18 cellular contexts compared by ENCODE assay signal in the genomic region with DNA sequence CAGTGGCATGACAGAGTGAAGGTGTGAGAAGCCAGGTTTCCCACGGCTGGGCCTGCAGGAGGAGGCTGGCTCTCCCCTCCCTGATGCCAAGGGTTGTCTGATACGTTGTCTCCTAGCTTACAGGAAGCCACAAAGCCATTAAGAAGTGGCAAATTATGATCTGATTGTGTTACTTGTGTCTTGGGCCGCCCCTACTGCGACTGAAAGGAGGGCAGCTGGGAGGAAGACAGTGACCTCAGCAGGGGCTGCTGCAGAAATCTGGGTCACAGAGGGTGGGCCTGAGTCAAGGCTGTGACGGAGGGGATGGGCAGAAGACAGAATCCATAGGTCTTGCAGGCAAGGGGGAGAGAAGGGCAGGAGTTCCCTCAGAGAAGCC.
DNase-seq lines count a peak whose midpoint lies in the region; ATAC-seq, FAIRE-seq and TF ChIP-seq lines count a peak whose summit lies in the region.
"Had no signal": no experiment of that assay in that cellular context is flagged by ENCODE, and none has a peak within 500 bp of the region (broad histone marks: within the 10 kb centered on the region; RNA-seq: fewer than 3 reads in every experiment).

No MANE protein-coding gene starts in this region.

- H3K9me3 ChIP-seq in Loucy (ENCODE audit: insufficient read depth, low read depth, low read length): no peaks in the 10 kb centered on the region
- H3K9me3 ChIP-seq in neuronal stem cell (replicated peaks in 1 of 2; ENCODE audit: control insufficient read depth in 2 of 2, insufficient read depth in 1 of 2, low read depth in 1 of 2, low read length in 2 of 2): no peaks in the 10 kb centered on the region
- no peaks in the 10 kb centered on the region for H3K9me3 ChIP-seq in prostate gland
- H3K9me3 ChIP-seq: esophagus squamous epithelium had no signal

- no peaks in the 10 kb centered on the region for H4K20me1 ChIP-seq in Loucy (ENCODE audit: insufficient read depth, low read length, poor library complexity, severe bottlenecking)

- no peaks in the 10 kb centered on the region for H3K36me3 ChIP-seq in Loucy (ENCODE audit: insufficient read depth, low read length)
- H3K36me3 ChIP-seq in neuronal stem cell (replicated peaks in 1 of 2; ENCODE audit: control insufficient read depth in 2 of 2, insufficient read depth in 2 of 2, low read length in 2 of 2): no peaks in the 10 kb centered on the region
- H3K36me3 ChIP-seq in prostate gland: no peaks in the 10 kb centered on the region
- H3K36me3 ChIP-seq: brain microvascular endothelial cell, esophagus squamous epithelium had no signal

- H2AFZ ChIP-seq in Loucy (ENCODE audit: low read length) (no peak overlapping the region), neuronal stem cell (ENCODE audit: low read length) (no peak overlapping the region)

- no peak overlapping the region for H3K4me3 ChIP-seq in Loucy (ENCODE audit: low read length, poor library complexity, severe bottlenecking)
- H3K4me3 ChIP-seq in neuronal stem cell (ENCODE audit: low read length in 2 of 2): no peak overlapping the region
- no peak overlapping the region for H3K4me3 ChIP-seq in prostate gland
- H3K4me3 ChIP-seq: dorsolateral prefrontal cortex, esophagus squamous epithelium, lung had no signal

- H4K8ac ChIP-seq in neuronal stem cell (ENCODE audit: low read depth, low read length): no peak overlapping the region

- DNase-seq in activated CD8-positive, alpha-beta memory T cell treated with anti-CD3 and anti-CD28 coated beads, Interleukin-2, amount 50 U/mL, for 1 hour (ENCODE audit: extremely low read depth): peak; percentile 10
- no peak for DNase-seq in activated CD8-positive, alpha-beta memory T cell treated with anti-CD3 and anti-CD28 coated beads, Interleukin-2, amount 50 U/mL, for 48 hours
- DNase-seq in activated gamma-delta T cell treated with anti-CD3 and anti-CD28 coated beads, Interleukin-2, amount 50 U/mL, for 16 hours (ENCODE audit: low read depth): peak; percentile 3
- no peak for DNase-seq in neuronal stem cell (ENCODE audit: low spot score)
- DNase-seq in prostate gland (ENCODE audit: low spot score): no peak
- DNase-seq in GM12891 (ENCODE audit: insufficient read length, low spot score): no peak
- DNase-seq: activated CD4-positive, alpha-beta T cell treated with anti-CD3 and anti-CD28 coated beads, Interleukin-2, amount 50 U/mL, for 4 hours; brain microvascular endothelial cell; dorsolateral prefrontal cortex; EL; esophagus squamous epithelium; glutamatergic neuron; Karpas-422; NCI-H345; SIG-M5 had no signal

- TF ChIP-seq POLR2A in prostate gland (IDR thresholded peaks at IDR 0.05): no peak
- TF ChIP-seq POLR2A in GM12891 (IDR thresholded peaks at IDR 0.05; ENCODE audit: low read depth, low read length): no peak

- TF ChIP-seq CTCF in Loucy (conservative IDR thresholded peaks at IDR 0.05; ENCODE audit: low read length): no peak
- TF ChIP-seq CTCF in prostate gland (IDR thresholded peaks at IDR 0.05): no peak

- H2BK15ac ChIP-seq in neuronal stem cell (ENCODE audit: low read length): no peak overlapping the region

- H2AK5ac ChIP-seq in neuronal stem cell (ENCODE audit: low read depth, low read length): no peak overlapping the region

- no peak overlapping the region for H4K91ac ChIP-seq in neuronal stem cell (ENCODE audit: low read depth, low read length, poor library complexity)

- H3K4ac ChIP-seq in neuronal stem cell (ENCODE audit: low read length): no peak overlapping the region

- no peaks in the 10 kb centered on the region for H3K79me2 ChIP-seq in Loucy (ENCODE audit: insufficient read depth, low read length)

- H3K4me2 ChIP-seq in Loucy (ENCODE audit: low read depth, low read length, poor library complexity, severe bottlenecking) (peak overlapping the region; percentile 60), neuronal stem cell (ENCODE audit: insufficient read depth, low read length, poor library complexity, severe bottlenecking) (no peak overlapping the region)

- peak overlapping the region; percentile 3 for H3K18ac ChIP-seq in neuronal stem cell (ENCODE audit: low read length)

- H3K9ac ChIP-seq in Loucy (ENCODE audit: low read depth, low read length, poor library complexity, severe bottlenecking): no peak overlapping the region
- H3K9ac ChIP-seq in neuronal stem cell (ENCODE audit: low read depth, low read length, poor library complexity): no peak overlapping the region

- H3K79me1 ChIP-seq in neuronal stem cell (ENCODE audit: low read depth, low read length): no peaks in the 10 kb centered on the region

- H2BK120ac ChIP-seq in neuronal stem cell (ENCODE audit: low read depth, low read length): no peak overlapping the region

- H2BK12ac ChIP-seq in neuronal stem cell (ENCODE audit: low read length): no peak overlapping the region

- peaks cover 19% of the 10 kb centered on the region for H3K4me1 ChIP-seq in Loucy (ENCODE audit: insufficient read depth, low read length, poor library complexity, severe bottlenecking)
- H3K4me1 ChIP-seq in neuronal stem cell (ENCODE audit: control insufficient read depth in 2 of 2, insufficient read depth in 1 of 2, low read depth in 1 of 2, low read length in 2 of 2): peaks cover 0 to 5% of the 10 kb centered on the region in 2 donors
- no peaks in the 10 kb centered on the region for H3K4me1 ChIP-seq in prostate gland (replicated peaks)
- H3K4me1 ChIP-seq: esophagus squamous epithelium had no signal

- peak overlapping the region; percentile 14 for H3K23ac ChIP-seq in neuronal stem cell (ENCODE audit: low read depth, low read length, poor library complexity)

- WGBS in neuronal stem cell (ENCODE audit: extremely low coverage in 2 of 2, insufficient read length in 2 of 2, insufficient replicate concordance in 1 of 2), 2 donors: no CpG with 5 or more reads among the region's 5 CpGs
- WGBS in prostate gland: 69% methylated on average over 5 of the region's 5 CpGs

- intact Hi-C loops in prostate gland (cut with DNase I): no loop called here

- no peak overlapping the region for H2BK5ac ChIP-seq in neuronal stem cell (ENCODE audit: low read length)

- H3K27ac ChIP-seq in neuronal stem cell (replicated peaks; ENCODE audit: low read length) (no peak overlapping the region), prostate gland (no peak overlapping the region)
- H3K27ac ChIP-seq: brain microvascular endothelial cell, esophagus squamous epithelium had no signal

- no peaks in the 10 kb centered on the region for H3F3A ChIP-seq in Loucy (ENCODE audit: low read depth)

- no peak for ATAC-seq in HG02623 (IDR thresholded peaks at IDR 0.05; ENCODE audit: unreplicated experiment)

- H3K14ac ChIP-seq in neuronal stem cell (ENCODE audit: low read length): peak overlapping the region; percentile 14

- H3K27me3 ChIP-seq in Loucy (ENCODE audit: insufficient read depth, low read length, poor library complexity, severe bottlenecking): no peaks in the 10 kb centered on the region
- no peaks in the 10 kb centered on the region for H3K27me3 ChIP-seq in neuronal stem cell (ENCODE audit: control insufficient read depth in 3 of 3, insufficient read depth in 3 of 3, low read depth in 1 of 3, low read length in 3 of 3)
- H3K27me3 ChIP-seq in prostate gland (replicated peaks; ENCODE audit: insufficient read depth): no peaks in the 10 kb centered on the region
- H3K27me3 ChIP-seq: brain microvascular endothelial cell, dorsolateral prefrontal cortex, esophagus squamous epithelium had no signal

- FAIRE-seq in GM12891 (lab: Jason Lieb, UNC): no peak

- no peaks in the 10 kb centered on the region for H3K9me2 ChIP-seq in Loucy (replicated peaks; ENCODE audit: low read depth, low read length)

TF ChIP-seq in GM12891, 5 proteins besides CTCF, POLR2A, EP300 and RAD21:
- no peak for TF ChIP-seq SPI1 (IDR thresholded peaks at IDR 0.05; ENCODE audit: low read depth, low read length)
- TF ChIP-seq TAF1 (IDR thresholded peaks at IDR 0.05; ENCODE audit: low read depth, low read length): no peak
- no peak for TF ChIP-seq POU2F2 (IDR thresholded peaks at IDR 0.05; ENCODE audit: low read depth, low read length)
- TF ChIP-seq PAX5 (IDR thresholded peaks at IDR 0.05; ENCODE audit: insufficient read depth, low read length, severe bottlenecking): no peak
- TF ChIP-seq POLR2AphosphoS5 (IDR thresholded peaks at IDR 0.05; ENCODE audit: low read depth, low read length): no peak

Comparison
In these comparisons a context has a peak if more than half of its experiments do, and no peak if none do; other contexts are left out.
1. DNase-seq: peak in activated CD8-positive, alpha-beta memory T cell treated with anti-CD3 and anti-CD28 coated beads, Interleukin-2, amount 50 U/mL, for 1 hour (single experiment) and activated gamma-delta T cell treated with anti-CD3 and anti-CD28 coated beads, Interleukin-2, amount 50 U/mL, for 16 hours (single experiment); none in activated CD8-positive, alpha-beta memory T cell treated with anti-CD3 and anti-CD28 coated beads, Interleukin-2, amount 50 U/mL, for 48 hours (single experiment), neuronal stem cell (single experiment), prostate gland (single experiment) and GM12891 (single experiment).